10 cellular contexts compared by ENCODE assay signal in genomic region chr11:57303990-57304579, GRCh38. TPM values are rescaled to one million over a fixed set of nuclear protein-coding genes. Genes with fewer than 3 reads are reported as not detected.
DNase-seq lines count a peak whose midpoint lies in the region; ATAC-seq and TF ChIP-seq lines count a peak whose summit lies in the region.
"Had no signal": no experiment of that assay in that cellular context is flagged by ENCODE, and none has a peak within 500 bp of the region (broad histone marks: within the 10 kb centered on the region; RNA-seq: fewer than 3 reads in every experiment).

No MANE protein-coding gene starts in this region.

- H3K9me2 ChIP-seq in Karpas-422 (replicated peaks; ENCODE audit: insufficient read depth, low read length), result no peaks in the 10 kb centered on the region

- no peaks in the 10 kb centered on the region for H3K9me3 Mint-ChIP-seq in endothelial cell (ENCODE audit: unreplicated experiment)
- peaks cover 4% of the 10 kb centered on the region for H3K9me3 Mint-ChIP-seq in osteocyte (ENCODE audit: unreplicated experiment)
- H3K9me3 Mint-ChIP-seq: neural crest cell had no signal

- peaks cover 3% of the 10 kb centered on the region for H3K4me1 ChIP-seq in Karpas-422 (ENCODE audit: low read length)

- H2AFZ ChIP-seq in Karpas-422 (ENCODE audit: low read length), result no peak overlapping the region

- ATAC-seq in GM18867 (IDR thresholded peaks at IDR 0.05; ENCODE audit: unreplicated experiment), result no peak

- peaks cover 19% of the 10 kb centered on the region for H3K27me3 Mint-ChIP-seq in endothelial cell (ENCODE audit: unreplicated experiment)
- no peaks in the 10 kb centered on the region for H3K27me3 Mint-ChIP-seq in osteocyte (ENCODE audit: unreplicated experiment)

- no peak overlapping the region for H3K4me2 ChIP-seq in Karpas-422 (ENCODE audit: low read depth, low read length, poor library complexity, severe bottlenecking)

- no peaks in the 10 kb centered on the region for H4K20me1 ChIP-seq in Karpas-422 (ENCODE audit: insufficient read depth, low read depth, low read length)

- peak; percentile 53 for DNase-seq in GM03348 (ENCODE audit: low spot score)
- peak; percentile 96 for DNase-seq in NCI-H510A treated with DMSO at 0.1 percent for 48 hours (lab: John Stamatoyannopoulos, UW)
- DNase-seq in endothelial cell (ENCODE audit: low spot score), result no peak
- no peak for DNase-seq in osteocyte (ENCODE audit: extremely low spot score, unreplicated experiment)
- DNase-seq in stimulated activated CD4-positive, alpha-beta T cell treated with anti-CD3 and anti-CD28 coated beads, Interleukin-4, amount 100 ng/mL, for 4 hours, result no peak
- no peak for DNase-seq in OCI-M1 (lab: John Stamatoyannopoulos, UW)
- DNase-seq in Karpas-422, result no peak

- peaks cover 18% of the 10 kb centered on the region for H3K36me3 ChIP-seq in Karpas-422 (ENCODE audit: insufficient read depth, low read length)

- no peak overlapping the region for H3K4me3 ChIP-seq in Karpas-422 (ENCODE audit: low read length)

- no peaks in the 10 kb centered on the region for H3K79me2 ChIP-seq in Karpas-422 (ENCODE audit: low read length)

- peaks cover 29% of the 10 kb centered on the region for H3K4me1 Mint-ChIP-seq in endothelial cell (ENCODE audit: unreplicated experiment)
- H3K4me1 Mint-ChIP-seq in osteocyte (ENCODE audit: unreplicated experiment), result peaks cover 32% of the 10 kb centered on the region
- H3K4me1 Mint-ChIP-seq: neural crest cell had no signal

- H3K9ac ChIP-seq in Karpas-422 (ENCODE audit: low read length), result no peak overlapping the region

- H3K4me3 Mint-ChIP-seq in endothelial cell (ENCODE audit: unreplicated experiment), result peak overlapping the region; percentile 52
- H3K4me3 Mint-ChIP-seq in osteocyte (ENCODE audit: unreplicated experiment), result no peak overlapping the region
- H3K4me3 Mint-ChIP-seq: neural crest cell had no signal

- H3K27ac ChIP-seq in Karpas-422 (ENCODE audit: low read length), result no peak overlapping the region
- H3K27ac ChIP-seq: VCaP had no signal

- H3K9me3 ChIP-seq in Karpas-422 (ENCODE audit: low read length), result no peaks in the 10 kb centered on the region

- H3K36me3 Mint-ChIP-seq in endothelial cell (ENCODE audit: low read depth, unreplicated experiment) (peaks cover 54% of the 10 kb centered on the region), osteocyte (ENCODE audit: unreplicated experiment) (peaks cover 57% of the 10 kb centered on the region)

- H3K27me3 ChIP-seq in Karpas-422 (ENCODE audit: low read length), result no peaks in the 10 kb centered on the region

- H3K27ac Mint-ChIP-seq in endothelial cell (ENCODE audit: unreplicated experiment) (peak overlapping the region; percentile 62), osteocyte (ENCODE audit: unreplicated experiment) (peak overlapping the region; percentile 65)

- TF ChIP-seq CTCF in endothelial cell (IDR thresholded peaks at IDR 0.05; ENCODE audit: unreplicated experiment), result no peak
- no peak for TF ChIP-seq CTCF in osteocyte (IDR thresholded peaks at IDR 0.05)

RNA-seq across cellular contexts. Expression of gene TNKS1BP1, which starts 20.7 kb away (rescaled TPM):
- total RNA-seq in endothelial cell (ENCODE audit: unreplicated experiment), result 122 TPM
- total RNA-seq in osteocyte, result 152 and 169 TPM in 2 replicates
- 11.6 and 21.9 TPM in 2 replicates for total RNA-seq in Karpas-422 (2014; rRNA removed; shearing (Covaris generic); ENCODE audit: low replicate concordance)

RNA-seq across cellular contexts. Expression of gene SSRP1, which starts 31.6 kb away (rescaled TPM):
- total RNA-seq in endothelial cell (ENCODE audit: unreplicated experiment) (134 TPM), osteocyte (97.4 and 99.4 TPM in 2 replicates)
- 79.9 and 111 TPM in 2 replicates for total RNA-seq in Karpas-422 (2014; rRNA removed; shearing (Covaris generic); ENCODE audit: low replicate concordance)

RNA-seq across cellular contexts. Expression of gene P2RX3, which starts 34.1 kb away (rescaled TPM):
- 0.23 TPM for total RNA-seq in endothelial cell (ENCODE audit: unreplicated experiment)
- not detected in 2 replicates for total RNA-seq in osteocyte
- total RNA-seq in Karpas-422 (2014; rRNA removed; shearing (Covaris generic); ENCODE audit: low replicate concordance), result not detected in 2 replicates

Comparison
In these comparisons a context has a peak if more than half of its experiments do, and no peak if none do; other contexts are left out.
1. DNase-seq: peak in GM03348 (single experiment) and NCI-H510A treated with DMSO at 0.1 percent for 48 hours (single experiment); none in endothelial cell (single experiment), osteocyte (single experiment), stimulated activated CD4-positive, alpha-beta T cell treated with anti-CD3 and anti-CD28 coated beads, Interleukin-4, amount 100 ng/mL, for 4 hours (0 of 2), OCI-M1 (single experiment) and Karpas-422 (single experiment).